1 cellular context compared by ENCODE assay signal in genomic region chr2:214706986-214707385, GRCh38.
A peak's percentile ranks its signal among the peaks of the same experiment; 100 is the strongest.
TF ChIP-seq lines count a peak whose summit lies in the region.

No MANE protein-coding gene starts in this region.

TF ChIP-seq in IMR-90, 13 proteins besides CTCF, POLR2A, EP300 and RAD21:
- TF ChIP-seq, protein P1, sequence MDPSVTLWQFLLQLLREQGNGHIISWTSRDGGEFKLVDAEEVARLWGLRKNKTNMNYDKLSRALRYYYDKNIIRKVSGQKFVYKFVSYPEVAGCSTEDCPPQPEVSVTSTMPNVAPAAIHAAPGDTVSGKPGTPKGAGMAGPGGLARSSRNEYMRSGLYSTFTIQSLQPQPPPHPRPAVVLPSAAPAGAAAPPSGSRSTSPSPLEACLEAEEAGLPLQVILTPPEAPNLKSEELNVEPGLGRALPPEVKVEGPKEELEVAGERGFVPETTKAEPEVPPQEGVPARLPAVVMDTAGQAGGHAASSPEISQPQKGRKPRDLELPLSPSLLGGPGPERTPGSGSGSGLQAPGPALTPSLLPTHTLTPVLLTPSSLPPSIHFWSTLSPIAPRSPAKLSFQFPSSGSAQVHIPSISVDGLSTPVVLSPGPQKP (IDR thresholded peaks at IDR 0.05; ENCODE audit: borderline replicate concordance, low read depth, low read length): no peak
- peak; percentile 76 for TF ChIP-seq CEBPB (IDR thresholded peaks at IDR 0.05; ENCODE audit: low read depth, low read length)
